In genomic region chr5:162299793-162300192, GRCh38 we compare ENCODE assay signal across 1 cellular context.
TF ChIP-seq lines count a peak whose summit lies in the region.

No MANE protein-coding gene starts in this region.

TF ChIP-seq in HepG2, 621 proteins besides CTCF, POLR2A, EP300 and RAD21:
- TF ChIP-seq ZNF766 (CRISPR knock-in tag; IDR thresholded peaks at IDR 0.05; ENCODE audit: borderline replicate concordance) = no peak
- no peak for TF ChIP-seq ZBTB7A (CRISPR knock-in tag; IDR thresholded peaks at IDR 0.05)
- no peak for TF ChIP-seq ISL2 (CRISPR knock-in tag; IDR thresholded peaks at IDR 0.05)
- no peak for TF ChIP-seq PLRG1 (conservative IDR thresholded peaks at IDR 0.05)
- no peak for TF ChIP-seq SOX13 (IDR thresholded peaks at IDR 0.05)
- TF ChIP-seq SOX13 (CRISPR knock-in tag; conservative IDR thresholded peaks at IDR 0.05 in 1 of 2, IDR thresholded peaks at IDR 0.05 in 1 of 2) = no peak
